Comparison of ENCODE assay signal across 8 cellular contexts in genomic region chr7:149662591-149663095, GRCh38.
DNase-seq lines count a peak whose midpoint lies in the region; ATAC-seq and TF ChIP-seq lines count a peak whose summit lies in the region.

No MANE protein-coding gene starts in this region.

- H3K9me3 ChIP-seq in mucosa of descending colon, result no peaks in the 10 kb centered on the region

- DNase-seq in NCI-H187 (lab: John Stamatoyannopoulos, UW), result peak; percentile 1 to 16
- no peak for DNase-seq in NCI-H187 treated with DMSO at 0.1 percent for 48 hours (lab: John Stamatoyannopoulos, UW)
- peak; percentile 16 for DNase-seq in HFF-Myc (ENCODE audit: extremely low read depth, low read depth)
- peak; percentile 60 to 83 for DNase-seq in NCI-H446 (lab: John Stamatoyannopoulos, UW)
- DNase-seq in activated CD4-positive, alpha-beta T cell treated with anti-CD3 and anti-CD28 coated beads, Interleukin-2, amount 50 U/mL, for 4 hours, result peak; percentile 53 to 54
- DNase-seq in effector memory CD8-positive, alpha-beta T cell, result peak; percentile 60 to 63 (median 60)
- DNase-seq in mucosa of descending colon, result peak in 2 of 3 donors; percentile 81 to 88

- H3K4me3 ChIP-seq in HFF-Myc (replicated peaks; ENCODE audit: low read depth, low read length), result no peak overlapping the region
- no peak overlapping the region for H3K4me3 ChIP-seq in mucosa of descending colon

- intact Hi-C loops in mucosa of descending colon (cut with DNase I, micrococcal nuclease), result no loop called here

- no peaks in the 10 kb centered on the region for H3K9me3 Mint-ChIP-seq in effector memory CD8-positive, alpha-beta T cell
- peaks cover 15% of the 10 kb centered on the region for H3K9me3 Mint-ChIP-seq in stimulated activated memory B cell treated with anti-CD40 and anti-IgM and Interleukin-4, amounts not matched to agents 10 μg/mL and 1 μg/mL and 100 μg/mL, for 72 hours

- H3K4me1 ChIP-seq in mucosa of descending colon (ENCODE audit: low read depth), result no peaks in the 10 kb centered on the region

- H3K27ac Mint-ChIP-seq in effector memory CD8-positive, alpha-beta T cell, result no peak overlapping the region
- no peak overlapping the region for H3K27ac Mint-ChIP-seq in stimulated activated memory B cell treated with anti-CD40 and anti-IgM and Interleukin-4, amounts not matched to agents 10 μg/mL and 1 μg/mL and 100 μg/mL, for 72 hours

- no peaks in the 10 kb centered on the region for H3K36me3 Mint-ChIP-seq in effector memory CD8-positive, alpha-beta T cell (ENCODE audit: insufficient read depth)
- H3K36me3 Mint-ChIP-seq in stimulated activated memory B cell treated with anti-CD40 and anti-IgM and Interleukin-4, amounts not matched to agents 10 μg/mL and 1 μg/mL and 100 μg/mL, for 72 hours, result no peaks in the 10 kb centered on the region

- no peaks in the 10 kb centered on the region for H3K36me3 ChIP-seq in mucosa of descending colon (ENCODE audit: low read depth)

- peaks cover 69 to 96% of the 10 kb centered on the region in 2 donors for H3K27me3 Mint-ChIP-seq in effector memory CD8-positive, alpha-beta T cell
- H3K27me3 Mint-ChIP-seq in stimulated activated memory B cell treated with anti-CD40 and anti-IgM and Interleukin-4, amounts not matched to agents 10 μg/mL and 1 μg/mL and 100 μg/mL, for 72 hours, result peaks cover 73% of the 10 kb centered on the region

- peak; percentile 92 for ATAC-seq in effector memory CD8-positive, alpha-beta T cell (replicated peaks)
- ATAC-seq in mucosa of descending colon, result peak; percentile 91
- ATAC-seq in stimulated activated memory B cell treated with anti-CD40 and anti-IgM and Interleukin-4, amounts not matched to agents 10 μg/mL and 1 μg/mL and 100 μg/mL, for 72 hours, result peak; percentile 57

- H3K4me3 Mint-ChIP-seq in effector memory CD8-positive, alpha-beta T cell, result no peak overlapping the region
- no peak overlapping the region for H3K4me3 Mint-ChIP-seq in stimulated activated memory B cell treated with anti-CD40 and anti-IgM and Interleukin-4, amounts not matched to agents 10 μg/mL and 1 μg/mL and 100 μg/mL, for 72 hours

- peak; percentile 78 for TF ChIP-seq CTCF in HFF-Myc (IDR thresholded peaks at IDR 0.05; ENCODE audit: low read depth, low read length, missing control alignments)
- no peak for TF ChIP-seq CTCF in mucosa of descending colon (IDR thresholded peaks at IDR 0.05)

- peaks cover 2 to 3% of the 10 kb centered on the region in 2 donors for H3K4me1 Mint-ChIP-seq in effector memory CD8-positive, alpha-beta T cell (ENCODE audit: low read depth in 2 of 2)
- H3K4me1 Mint-ChIP-seq in stimulated activated memory B cell treated with anti-CD40 and anti-IgM and Interleukin-4, amounts not matched to agents 10 μg/mL and 1 μg/mL and 100 μg/mL, for 72 hours, result no peaks in the 10 kb centered on the region
